8 cellular contexts compared by ENCODE assay signal in the genomic region with DNA sequence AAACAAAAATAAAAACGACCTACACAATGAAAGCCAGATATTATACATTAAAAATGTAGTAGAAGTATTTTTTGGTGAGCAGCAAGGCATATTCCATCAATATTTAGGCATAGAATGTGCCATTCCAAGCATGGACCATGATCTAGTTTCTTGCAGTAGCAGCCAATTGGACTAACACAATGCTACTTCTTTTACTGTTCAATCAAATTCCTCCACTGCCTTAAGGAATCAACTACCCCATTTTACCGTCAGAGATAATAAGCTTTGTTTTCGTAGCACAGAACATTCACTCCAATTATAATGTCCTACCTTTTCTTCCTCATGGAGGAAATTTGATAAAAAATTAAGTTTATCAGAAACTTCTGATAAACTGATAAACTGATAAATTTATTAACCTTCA. TPM values are rescaled to one million over a fixed set of nuclear protein-coding genes. Genes with fewer than 3 reads are reported as not detected.
DNase-seq lines count a peak whose midpoint lies in the region; ATAC-seq and TF ChIP-seq lines count a peak whose summit lies in the region.

No MANE protein-coding gene starts in this region.

- H3K27ac ChIP-seq in RWPE1 (no peak overlapping the region), fibroblast of lung (ENCODE audit: insufficient read depth, low read length) (peak overlapping the region; percentile 93)

- peaks cover 59% of the 10 kb centered on the region for H3K79me2 ChIP-seq in fibroblast of lung (ENCODE audit: control insufficient read depth, insufficient read depth, low read length)

- peak overlapping the region; percentile 44 to 99 (median 86) for H3K4me3 ChIP-seq in fibroblast of lung (replicated peaks in 1 of 4; ENCODE audit: control extremely low read depth in 1 of 4, insufficient read depth in 1 of 4, low read depth in 3 of 4, low read length in 4 of 4)
- H3K4me3 ChIP-seq in retinal pigment epithelial cell (ENCODE audit: low read length) = peak overlapping the region; percentile 64

- H4K20me1 ChIP-seq in fibroblast of lung (ENCODE audit: control insufficient read depth, extremely low read depth, insufficient read depth, low read length) = no peaks in the 10 kb centered on the region

- POLR2A ChIA-PET in RWPE1 (lab: Yijun Ruan, JAX; ENCODE audit: low non-redundant PET) = interaction anchor here (0.6 to 1.1 kb wide), 2 partner anchors 28 to 29 kb away, joined by 3 read pairs; no protein-coding TSS in a partner anchor

- no peak for ATAC-seq in GM18520 (IDR thresholded peaks at IDR 0.05; ENCODE audit: unreplicated experiment)

- no peaks in the 10 kb centered on the region for H3K27me3 ChIP-seq in fibroblast of lung (ENCODE audit: control insufficient read depth, insufficient read depth, low read length)

- H3K4me2 ChIP-seq in fibroblast of lung (ENCODE audit: extremely low read depth, insufficient read depth, low read length) = peak overlapping the region; percentile 87

- DNase-seq in GM13976 (ENCODE audit: low spot score) (peak; percentile 35), RWPE1 (ENCODE audit: low spot score) (peak; percentile 30), fibroblast of lung (ENCODE audit: low read depth in 2 of 2) (peak in 1 of 2 donors; percentile 39), retinal pigment epithelial cell (ENCODE audit: low read depth) (no peak), HT-29 (ENCODE audit: low spot score) (no peak), NCI-H226 (no peak), SW480 (ENCODE audit: low spot score) (no peak)

- in situ Hi-C loops in GM13976 (cut with MboI; ENCODE audit: low sequenced_read_pairs, unreplicated experiment) = no loop called here

- no peaks in the 10 kb centered on the region for H3K9me3 ChIP-seq in fibroblast of lung (ENCODE audit: control insufficient read depth, insufficient read depth, low read depth, low read length)

- no peaks in the 10 kb centered on the region for H3K4me1 ChIP-seq in fibroblast of lung (ENCODE audit: control insufficient read depth, extremely low read depth, insufficient read depth, low read length)

- H2AFZ ChIP-seq in fibroblast of lung (ENCODE audit: low read length) = no peak overlapping the region

- no peak for TF ChIP-seq CTCF in GM13976 (IDR thresholded peaks at IDR 0.05; ENCODE audit: borderline replicate concordance, control extremely low read depth, extremely low read depth, insufficient read depth, missing control alignments)
- no peak for TF ChIP-seq CTCF in RWPE1 (conservative IDR thresholded peaks at IDR 0.05; ENCODE audit: low read depth)
- TF ChIP-seq CTCF in fibroblast of lung (conservative IDR thresholded peaks at IDR 0.05 in 1 of 2, IDR thresholded peaks at IDR 0.05 in 1 of 2; ENCODE audit: low read depth in 1 of 2, low read length in 2 of 2) = no peak
- TF ChIP-seq CTCF in retinal pigment epithelial cell (conservative IDR thresholded peaks at IDR 0.05; ENCODE audit: low read depth, low read length) = no peak

- H3K36me3 ChIP-seq in fibroblast of lung (ENCODE audit: control insufficient read depth, insufficient read depth, low read length) = no peaks in the 10 kb centered on the region

- CTCF ChIA-PET in RWPE1 (lab: Yijun Ruan, JAX) = no interaction called here

- H3K9ac ChIP-seq in fibroblast of lung (ENCODE audit: insufficient read depth, low read length) = no peak overlapping the region

RNA-seq across cellular contexts. Expression of a gene that starts 1.3 kb away (rescaled TPM):
- total RNA-seq in fibroblast of lung = 7.4 and 8.6 TPM in 2 replicates
- 14.5 and 20.3 TPM in 2 replicates for polyA plus RNA-seq in fibroblast of lung
- polyA plus RNA-seq in fibroblast of lung (2012) = 6.3 and 9.9 TPM in 2 replicates
- polyA minus RNA-seq in fibroblast of lung (ENCODE audit: low replicate concordance) = 13.4 and 16.3 TPM in 2 replicates
- 9.2 and 9.4 TPM in 2 replicates for total RNA-seq in HT-29 (2014; rRNA removed; shearing (Covaris generic))

RNA-seq across cellular contexts. Expression of a gene that starts 29.7 kb away (rescaled TPM):
- total RNA-seq in fibroblast of lung = 16.0 and 19.5 TPM in 2 replicates
- 23.7 and 26.0 TPM in 2 replicates for polyA plus RNA-seq in fibroblast of lung
- polyA plus RNA-seq in fibroblast of lung (2012) = 19.1 and 21.3 TPM in 2 replicates
- 27.1 and 32.6 TPM in 2 replicates for polyA minus RNA-seq in fibroblast of lung (ENCODE audit: low replicate concordance)
- 14.0 and 15.0 TPM in 2 replicates for total RNA-seq in HT-29 (2014; rRNA removed; shearing (Covaris generic))

RNA-seq across cellular contexts. Expression of a gene that starts 33.0 kb away (rescaled TPM):
- 81.3 and 97.6 TPM in 2 replicates for total RNA-seq in fibroblast of lung
- 172 and 181 TPM in 2 replicates for polyA plus RNA-seq in fibroblast of lung
- 86.9 and 104 TPM in 2 replicates for polyA plus RNA-seq in fibroblast of lung (2012)
- polyA minus RNA-seq in fibroblast of lung (ENCODE audit: low replicate concordance) = 13.2 and 22.4 TPM in 2 replicates
- total RNA-seq in HT-29 (2014; rRNA removed; shearing (Covaris generic)) = 83.7 and 100 TPM in 2 replicates

Comparison
In these comparisons a context has a peak if more than half of its experiments do, and no peak if none do; other contexts are left out.
1. DNase-seq: peak in GM13976 (single experiment) and RWPE1 (single experiment); none in retinal pigment epithelial cell (single experiment), HT-29 (single experiment), NCI-H226 (single experiment) and SW480 (single experiment).